8 cellular contexts compared by ENCODE assay signal in genomic region chr10:103192089-103192450, GRCh38. TPM values are rescaled to one million over a fixed set of nuclear protein-coding genes. Genes with fewer than 3 reads are reported as not detected.
DNase-seq lines count a peak whose midpoint lies in the region; ATAC-seq and TF ChIP-seq lines count a peak whose summit lies in the region.

No MANE protein-coding gene starts in this region.

- H3K4me3 ChIP-seq in OCI-LY7 (ENCODE audit: low read depth, low read length, poor library complexity, severe bottlenecking) (peak overlapping the region; percentile 91), muscle layer of colon (ENCODE audit: low read depth in 1 of 2, low read length in 2 of 2) (peak overlapping the region; percentile 43 to 90)

- intact Hi-C loops in OCI-LY7 (cut with micrococcal nuclease; ENCODE audit: unreplicated experiment), result loop anchor here (1.0 to 5.0 kb wide), 4 partner anchors 11 to 545 kb away; partner anchors contain the start of gene CNNM2

- H3K9ac ChIP-seq in muscle layer of colon (ENCODE audit: low read length), result peak overlapping the region; percentile 32

- peaks cover 15% of the 10 kb centered on the region; the same call in 1 of the 2 replicates for H3K36me3 ChIP-seq in OCI-LY7 (ENCODE audit: insufficient read depth, low read length)
- no peaks in the 10 kb centered on the region for H3K36me3 ChIP-seq in muscle layer of colon (ENCODE audit: insufficient read depth, low read length)

- POLR2A ChIA-PET in OCI-LY7 (lab: Charles Lee), result interaction anchor here (0.6 to 2.7 kb wide), 9 partner anchors 7 to 1057 kb away, joined by 3 to 23 read pairs (median 5); no protein-coding TSS in a partner anchor

- peak overlapping the region; percentile 61; the same call in 1 of the 2 replicates for H2AFZ ChIP-seq in OCI-LY7 (ENCODE audit: low read length)

- H3K9me2 ChIP-seq in OCI-LY7 (ENCODE audit: insufficient read depth, low read length), result no peaks in the 10 kb centered on the region

- H4K20me1 ChIP-seq in OCI-LY7 (ENCODE audit: insufficient read depth, low read length), result peaks cover 19% of the 10 kb centered on the region; the same call in 1 of the 2 replicates

- no peaks in the 10 kb centered on the region for H3K9me3 ChIP-seq in OCI-LY7 (ENCODE audit: low read length)
- no peaks in the 10 kb centered on the region for H3K9me3 ChIP-seq in muscle layer of colon (ENCODE audit: low read length)

- H3K27ac ChIP-seq in OCI-LY7 (ENCODE audit: low read depth, low read length, poor library complexity, severe bottlenecking) (peak overlapping the region; percentile 77), muscle layer of colon (ENCODE audit: low read depth, low read length) (peak overlapping the region; percentile 92)

- H3K4me1 ChIP-seq in OCI-LY7 (ENCODE audit: insufficient read depth, low read length, poor library complexity, severe bottlenecking) (peaks cover 48% of the 10 kb centered on the region), muscle layer of colon (ENCODE audit: insufficient read depth, low read length) (peaks cover 32% of the 10 kb centered on the region)

- CTCF ChIA-PET in OCI-LY7 (lab: Charles Lee; ENCODE audit: unreplicated experiment), result interaction anchor here (0.5 to 1.9 kb wide), 3 partner anchors 15 to 885 kb away, joined by 3 to 9 read pairs (median 4); no protein-coding TSS in a partner anchor

- TSS peak; percentile 80 for BruUV-seq in OCI-LY7 (replicated peaks; lab: Mats Ljungman, UMichigan)

- no peaks in the 10 kb centered on the region for H3K27me3 ChIP-seq in muscle layer of colon (ENCODE audit: control insufficient read depth in 1 of 2, insufficient read depth in 2 of 2, low read length in 2 of 2)

- H3K79me2 ChIP-seq in OCI-LY7 (ENCODE audit: insufficient read depth, low read depth, low read length), result peaks cover 57% of the 10 kb centered on the region

- no peak for ATAC-seq in HG02623 (IDR thresholded peaks at IDR 0.05; ENCODE audit: unreplicated experiment)

- H3K4me2 ChIP-seq in OCI-LY7 (ENCODE audit: low read length), result peak overlapping the region; percentile 90

- TF ChIP-seq CTCF in OCI-LY7 (conservative IDR thresholded peaks at IDR 0.05; ENCODE audit: low read length), result no peak

- DNase-seq in NCI-H82 (lab: John Stamatoyannopoulos, UW) (peak; percentile 40), NCI-H82 treated with DMSO at 0.1 percent for 48 hours (lab: John Stamatoyannopoulos, UW; ENCODE audit: unreplicated experiment) (no peak), OCI-LY7 (ENCODE audit: low spot score) (no peak), dermis blood vessel endothelial cell (peak; percentile 34), HuH-7 (ENCODE audit: low spot score) (no peak), iPS-NIHi7 (ENCODE audit: extremely low spot score) (no peak)

RNA-seq across cellular contexts. Expression of gene NT5C2, which starts 1.0 kb away (rescaled TPM):
- 72.0 and 73.5 TPM in 2 replicates for total RNA-seq in OCI-LY7 (2014; rRNA removed; shearing (Covaris generic))
- total RNA-seq in OCI-LY7 (2022) (87.3 and 118 TPM in 2 replicates), dermis blood vessel endothelial cell (80.2 and 83.2 TPM in 2 replicates)

RNA-seq across cellular contexts. Expression of gene RPEL1, which starts 53.6 kb away (rescaled TPM):
- not detected in 2 replicates for total RNA-seq in OCI-LY7 (2014; rRNA removed; shearing (Covaris generic))
- not detected in 2 replicates for total RNA-seq in OCI-LY7 (2022)
- total RNA-seq in dermis blood vessel endothelial cell, result 0.09 and 0.17 TPM in 2 replicates

Comparison
In these comparisons a context has a peak if more than half of its experiments do, and no peak if none do; other contexts are left out.
1. DNase-seq: peak in NCI-H82 (single experiment) and dermis blood vessel endothelial cell (single experiment); none in NCI-H82 treated with DMSO at 0.1 percent for 48 hours (single experiment), OCI-LY7 (single experiment), HuH-7 (single experiment) and iPS-NIHi7 (single experiment).